ENCODE assay signal across 8 cellular contexts in genomic region chr14:106586098-106586704, GRCh38.
DNase-seq lines count a peak whose midpoint lies in the region; ATAC-seq and TF ChIP-seq lines count a peak whose summit lies in the region.

No MANE protein-coding gene starts in this region.

- ATAC-seq in left lung (peak; percentile 41), upper lobe of right lung (peak; percentile 74), GM18519 (IDR thresholded peaks at IDR 0.05; ENCODE audit: low FRiP score, unreplicated experiment) (no peak), GM21367 (IDR thresholded peaks at IDR 0.05; ENCODE audit: unreplicated experiment) (no peak)

- H3K4me1 ChIP-seq in left lung (no peaks in the 10 kb centered on the region), upper lobe of right lung (no peaks in the 10 kb centered on the region)

- H3K27ac ChIP-seq in left lung (no peak overlapping the region), upper lobe of right lung (no peak overlapping the region)

- H3K27me3 ChIP-seq in left lung (peaks cover 0 to 25% of the 10 kb centered on the region in 2 donors), upper lobe of right lung (peaks cover 22% of the 10 kb centered on the region)

- intact Hi-C loops in left lung (cut with DNase I) = no loop called here
- intact Hi-C loops in upper lobe of right lung (cut with DNase I) = no loop called here

- peak; percentile 21 to 41 for TF ChIP-seq CTCF in left lung (IDR thresholded peaks at IDR 0.05)
- TF ChIP-seq CTCF in upper lobe of right lung (IDR thresholded peaks at IDR 0.05) = peak; percentile 50

- DNase-seq in NCI-H2171 treated with DMSO at 0.1 percent for 48 hours (lab: John Stamatoyannopoulos, UW) (peak; percentile 4), NCI-H2171 (lab: John Stamatoyannopoulos, UW) (no peak), NCI-H1930 (lab: John Stamatoyannopoulos, UW) (peak; percentile 23 to 38), left lung (no peak), upper lobe of right lung (peak; percentile 69)
- peak; percentile 85 for DNase-seq in activated CD8-positive, alpha-beta memory T cell treated with anti-CD3 and anti-CD28 coated beads for 24 hours

- H3K4me3 ChIP-seq in left lung = no peak overlapping the region
- no peak overlapping the region for H3K4me3 ChIP-seq in upper lobe of right lung

- no peaks in the 10 kb centered on the region for H3K36me3 ChIP-seq in left lung
- H3K36me3 ChIP-seq in upper lobe of right lung = no peaks in the 10 kb centered on the region

- H3K9me3 ChIP-seq in left lung = no peaks in the 10 kb centered on the region
- H3K9me3 ChIP-seq in upper lobe of right lung = no peaks in the 10 kb centered on the region

Comparison
In these comparisons a context has a peak if more than half of its experiments do, and no peak if none do; other contexts are left out.
1. DNase-seq: peak in NCI-H2171 treated with DMSO at 0.1 percent for 48 hours (single experiment), NCI-H1930 (2 of 2), activated CD8-positive, alpha-beta memory T cell treated with anti-CD3 and anti-CD28 coated beads for 24 hours (single experiment) and upper lobe of right lung (single experiment); none in NCI-H2171 (single experiment) and left lung (0 of 2).
2. ATAC-seq: peak in left lung (single experiment) and upper lobe of right lung (single experiment); none in GM18519 (single experiment) and GM21367 (single experiment).